Comparison of ENCODE assay signal across 12 cellular contexts in the genomic region with DNA sequence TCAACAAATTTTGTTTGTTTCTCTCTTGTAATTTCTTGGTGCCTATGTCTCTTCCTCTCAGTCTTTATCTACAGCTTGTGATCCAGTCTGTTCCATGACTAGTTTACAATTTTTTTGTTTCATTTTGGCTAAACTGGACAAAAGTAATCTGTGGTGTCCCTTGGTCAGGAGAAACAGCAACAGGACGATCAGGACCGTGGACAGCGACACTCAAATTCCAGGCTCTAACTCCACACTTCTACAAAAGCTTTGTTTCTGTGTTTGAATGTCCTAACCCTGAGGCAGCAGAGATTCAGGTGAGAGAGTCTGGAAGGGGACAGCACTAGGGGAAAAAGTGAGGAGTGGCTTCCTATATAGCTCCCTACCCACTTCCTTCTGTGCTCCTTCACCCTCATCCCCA.
DNase-seq lines count a peak whose midpoint lies in the region; ATAC-seq and TF ChIP-seq lines count a peak whose summit lies in the region.
"Had no signal": no experiment of that assay in that cellular context is flagged by ENCODE, and none has a peak within 500 bp of the region (broad histone marks: within the 10 kb centered on the region; RNA-seq: fewer than 3 reads in every experiment).

No MANE protein-coding gene starts in this region.

- no peaks in the 10 kb centered on the region for H3K9me2 ChIP-seq in HCT116 (ENCODE audit: insufficient read depth)

- BruUV-seq in HCT116 (replicated peaks; lab: Mats Ljungman, UMichigan): no TSS peak

- no peak overlapping the region for H3K27ac ChIP-seq in HCT116 (ENCODE audit: low read depth, low read length)
- H3K27ac ChIP-seq: KMS-11, thyroid gland had no signal

- TF ChIP-seq RAD21 in HCT116 (IDR thresholded peaks at IDR 0.05; ENCODE audit: low read depth): no peak

- no peak overlapping the region for H3K27ac Mint-ChIP-seq in activated naive CD8-positive, alpha-beta T cell treated with anti-CD3 and anti-CD28 coated beads for 36 hours
- H3K27ac Mint-ChIP-seq: activated naive CD8-positive, alpha-beta T cell had no signal

- no peaks in the 10 kb centered on the region for H3K79me2 ChIP-seq in HCT116 (ENCODE audit: insufficient read depth, low read length)

- POLR2A ChIA-PET in HCT116 (lab: Charles Lee): no interaction called here

- H3K4me1 Mint-ChIP-seq in activated naive CD8-positive, alpha-beta T cell treated with anti-CD3 and anti-CD28 coated beads for 36 hours: no peaks in the 10 kb centered on the region

- no peak overlapping the region for H3K4me2 ChIP-seq in HCT116 (ENCODE audit: low read length)
- H3K4me2 ChIP-seq: KMS-11 had no signal

- H3K4me3 Mint-ChIP-seq in activated naive CD8-positive, alpha-beta T cell treated with anti-CD3 and anti-CD28 coated beads for 36 hours: no peak overlapping the region
- H3K4me3 Mint-ChIP-seq: activated naive CD8-positive, alpha-beta T cell had no signal

- TF ChIP-seq CTCF in HCT116 (IDR thresholded peaks at IDR 0.05 in 2 of 3, conservative IDR thresholded peaks at IDR 0.05 in 1 of 3; ENCODE audit: borderline replicate concordance in 1 of 3, insufficient read depth in 1 of 3, low read depth in 2 of 3, low read length in 2 of 3): no peak
- no peak for TF ChIP-seq CTCF in kidney epithelial cell (IDR thresholded peaks at IDR 0.05; ENCODE audit: insufficient read depth, low read length, poor library complexity, severe bottlenecking)
- no peak for TF ChIP-seq CTCF in omental fat pad (IDR thresholded peaks at IDR 0.05)

- H3K36me3 ChIP-seq in HCT116 (ENCODE audit: control insufficient read depth in 1 of 2, insufficient read depth in 2 of 2, low read length in 2 of 2) (no peaks in the 10 kb centered on the region), kidney epithelial cell (ENCODE audit: control insufficient read depth, insufficient read depth, low read length) (no peaks in the 10 kb centered on the region)
- H3K36me3 ChIP-seq: thyroid gland had no signal

- H3K27me3 ChIP-seq in HCT116 (ENCODE audit: insufficient read depth, low read length) (no peaks in the 10 kb centered on the region; the same call in 1 of the 2 replicates), kidney epithelial cell (ENCODE audit: control insufficient read depth, insufficient read depth, low read length) (no peaks in the 10 kb centered on the region)
- H3K27me3 ChIP-seq: thyroid gland had no signal

- H4K20me1 ChIP-seq in HCT116 (ENCODE audit: insufficient read depth): no peaks in the 10 kb centered on the region

- no peak for TF ChIP-seq POLR2A in HCT116 (IDR thresholded peaks at IDR 0.05; ENCODE audit: borderline replicate concordance, extremely low read depth, insufficient read depth, insufficient read length)

- RAD21 ChIA-PET in HCT116 (lab: Charles Lee; ENCODE audit: low non-redundant PET in 1 of 2, low total read pairs in 2 of 2, uncharacterized antibody in 2 of 2, unreplicated experiment in 2 of 2): no interaction called here

- no peaks in the 10 kb centered on the region for H3K4me1 ChIP-seq in HCT116 (ENCODE audit: control insufficient read depth in 1 of 2, insufficient read depth in 2 of 2, low read length in 2 of 2)
- H3K4me1 ChIP-seq: thyroid gland had no signal

- no peak for ATAC-seq in HCT116
- no peak for ATAC-seq in omental fat pad (ENCODE audit: low FRiP score)
- ATAC-seq in GM21381 (IDR thresholded peaks at IDR 0.05; ENCODE audit: unreplicated experiment): no peak
- no peak for ATAC-seq in GM21447 (IDR thresholded peaks at IDR 0.05; ENCODE audit: unreplicated experiment)

- intact Hi-C loops in HCT116 (cut with micrococcal nuclease): no loop called here

- H2AFZ ChIP-seq in HCT116 (ENCODE audit: low read depth, low read length, poor library complexity, severe bottlenecking): no peak overlapping the region

- H3K4me3 ChIP-seq in HCT116 (replicated peaks in 1 of 2; ENCODE audit: low read depth in 1 of 2, low read length in 2 of 2): no peak overlapping the region
- no peak overlapping the region for H3K4me3 ChIP-seq in kidney epithelial cell (ENCODE audit: low read depth, low read length)
- H3K4me3 ChIP-seq: thyroid gland had no signal

- peaks cover 6% of the 10 kb centered on the region for H3K9me3 Mint-ChIP-seq in activated naive CD8-positive, alpha-beta T cell treated with anti-CD3 and anti-CD28 coated beads for 36 hours

- DNase-seq in CMK (ENCODE audit: low read depth) (peak; percentile 17), HCT116 (ENCODE audit: low read depth, low spot score) (no peak), kidney epithelial cell (ENCODE audit: low read depth) (peak; percentile 4), omental fat pad (ENCODE audit: low spot score) (no peak), NCI-H1092 (lab: John Stamatoyannopoulos, UW) (no peak)
- peak; percentile 0 for DNase-seq in activated naive CD8-positive, alpha-beta T cell treated with anti-CD3 and anti-CD28 coated beads for 36 hours
- DNase-seq: stimulated activated CD4-positive, alpha-beta T cell treated with anti-CD3 and anti-CD28 coated beads, Interleukin-12 subunit alpha, Interleukin-12 subunit beta, amount 100 ng/mL, for 4 hours had no signal

- H3K9me3 ChIP-seq in HCT116 (ENCODE audit: control insufficient read depth in 1 of 2, insufficient read depth in 1 of 2, low read depth in 1 of 2, low read length in 2 of 2): no peaks in the 10 kb centered on the region
- H3K9me3 ChIP-seq: thyroid gland had no signal

- CTCF ChIA-PET in HCT116 (lab: Charles Lee): no interaction called here

- H3K27me3 Mint-ChIP-seq in activated naive CD8-positive, alpha-beta T cell treated with anti-CD3 and anti-CD28 coated beads for 36 hours: peaks cover 7% of the 10 kb centered on the region

- no peak overlapping the region for H3K9ac ChIP-seq in HCT116 (ENCODE audit: low read length)
- H3K9ac ChIP-seq: KMS-11 had no signal

- H3K36me3 Mint-ChIP-seq in activated naive CD8-positive, alpha-beta T cell treated with anti-CD3 and anti-CD28 coated beads for 36 hours: no peaks in the 10 kb centered on the region
- H3K36me3 Mint-ChIP-seq: activated naive CD8-positive, alpha-beta T cell had no signal

TF ChIP-seq in HCT116, 20 proteins besides CTCF, POLR2A, EP300 and RAD21:
- no peak for TF ChIP-seq SP1 (IDR thresholded peaks at IDR 0.05; ENCODE audit: low read depth)
- TF ChIP-seq, protein P1, sequence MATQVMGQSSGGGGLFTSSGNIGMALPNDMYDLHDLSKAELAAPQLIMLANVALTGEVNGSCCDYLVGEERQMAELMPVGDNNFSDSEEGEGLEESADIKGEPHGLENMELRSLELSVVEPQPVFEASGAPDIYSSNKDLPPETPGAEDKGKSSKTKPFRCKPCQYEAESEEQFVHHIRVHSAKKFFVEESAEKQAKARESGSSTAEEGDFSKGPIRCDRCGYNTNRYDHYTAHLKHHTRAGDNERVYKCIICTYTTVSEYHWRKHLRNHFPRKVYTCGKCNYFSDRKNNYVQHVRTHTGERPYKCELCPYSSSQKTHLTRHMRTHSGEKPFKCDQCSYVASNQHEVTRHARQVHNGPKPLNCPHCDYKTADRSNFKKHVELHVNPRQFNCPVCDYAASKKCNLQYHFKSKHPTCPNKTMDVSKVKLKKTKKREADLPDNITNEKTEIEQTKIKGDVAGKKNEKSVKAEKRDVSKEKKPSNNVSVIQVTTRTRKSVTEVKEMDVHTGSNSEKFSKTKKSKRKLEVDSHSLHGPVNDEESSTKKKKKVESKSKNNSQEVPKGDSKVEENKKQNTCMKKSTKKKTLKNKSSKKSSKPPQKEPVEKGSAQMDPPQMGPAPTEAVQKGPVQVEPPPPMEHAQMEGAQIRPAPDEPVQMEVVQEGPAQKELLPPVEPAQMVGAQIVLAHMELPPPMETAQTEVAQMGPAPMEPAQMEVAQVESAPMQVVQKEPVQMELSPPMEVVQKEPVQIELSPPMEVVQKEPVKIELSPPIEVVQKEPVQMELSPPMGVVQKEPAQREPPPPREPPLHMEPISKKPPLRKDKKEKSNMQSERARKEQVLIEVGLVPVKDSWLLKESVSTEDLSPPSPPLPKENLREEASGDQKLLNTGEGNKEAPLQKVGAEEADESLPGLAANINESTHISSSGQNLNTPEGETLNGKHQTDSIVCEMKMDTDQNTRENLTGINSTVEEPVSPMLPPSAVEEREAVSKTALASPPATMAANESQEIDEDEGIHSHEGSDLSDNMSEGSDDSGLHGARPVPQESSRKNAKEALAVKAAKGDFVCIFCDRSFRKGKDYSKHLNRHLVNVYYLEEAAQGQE (IDR thresholded peaks at IDR 0.05; ENCODE audit: low read depth): peak; percentile 90

Comparison
In these comparisons a context has a peak if more than half of its experiments do, and no peak if none do; other contexts are left out.
1. DNase-seq: peak in CMK (single experiment), activated naive CD8-positive, alpha-beta T cell treated with anti-CD3 and anti-CD28 coated beads for 36 hours (single experiment) and kidney epithelial cell (single experiment); none in HCT116 (single experiment), omental fat pad (single experiment) and NCI-H1092 (single experiment).